11 cellular contexts compared by ENCODE assay signal in genomic region chr20:62916703-62917476, GRCh38. TPM values are rescaled to one million over a fixed set of nuclear protein-coding genes. Genes with fewer than 3 reads are reported as not detected.
DNase-seq lines count a peak whose midpoint lies in the region; ATAC-seq lines count a peak whose summit lies in the region.
"Had no signal": no experiment of that assay in that cellular context is flagged by ENCODE, and none has a peak within 500 bp of the region (broad histone marks: within the 10 kb centered on the region; RNA-seq: fewer than 3 reads in every experiment).

No MANE protein-coding gene starts in this region.

- peaks cover 61% of the 10 kb centered on the region for H3K36me3 Mint-ChIP-seq in activated T-cell treated with anti-CD3 and anti-CD28 coated beads, Interleukin-2, amount 50 U/mL, for 24 hours (ENCODE audit: low read depth)
- peaks cover 11% of the 10 kb centered on the region for H3K36me3 Mint-ChIP-seq in activated CD4-positive, alpha-beta memory T cell treated with anti-CD3 and anti-CD28 coated beads for 36 hours
- peaks cover 65% of the 10 kb centered on the region for H3K36me3 Mint-ChIP-seq in stimulated activated effector memory CD8-positive, alpha-beta T cell treated with anti-CD3 and anti-CD28 coated beads, Interleukin-12 subunit alpha, Interleukin-12 subunit beta, amount 100 ng/mL, for 72 hours

- H3K9me3 Mint-ChIP-seq in activated T-cell treated with anti-CD3 and anti-CD28 coated beads, Interleukin-2, amount 50 U/mL, for 24 hours: no peaks in the 10 kb centered on the region
- H3K9me3 Mint-ChIP-seq in activated CD4-positive, alpha-beta memory T cell treated with anti-CD3 and anti-CD28 coated beads for 36 hours: no peaks in the 10 kb centered on the region
- H3K9me3 Mint-ChIP-seq in stimulated activated effector memory CD8-positive, alpha-beta T cell treated with anti-CD3 and anti-CD28 coated beads, Interleukin-12 subunit alpha, Interleukin-12 subunit beta, amount 100 ng/mL, for 72 hours: no peaks in the 10 kb centered on the region

- H3K27ac Mint-ChIP-seq in activated T-cell treated with anti-CD3 and anti-CD28 coated beads, Interleukin-2, amount 50 U/mL, for 24 hours: peak overlapping the region; percentile 91
- peak overlapping the region; percentile 74 for H3K27ac Mint-ChIP-seq in activated CD4-positive, alpha-beta memory T cell treated with anti-CD3 and anti-CD28 coated beads for 36 hours
- no peak overlapping the region for H3K27ac Mint-ChIP-seq in stimulated activated effector memory CD8-positive, alpha-beta T cell treated with anti-CD3 and anti-CD28 coated beads, Interleukin-12 subunit alpha, Interleukin-12 subunit beta, amount 100 ng/mL, for 72 hours

- DNase-seq in activated T-cell treated with anti-CD3 and anti-CD28 coated beads, Interleukin-2, amount 50 U/mL, for 24 hours: no peak
- DNase-seq in activated T-cell treated with anti-CD3 and anti-CD28 coated beads, Interleukin-2, amount 50 U/mL, for 1 hour: no peak
- DNase-seq in activated CD4-positive, alpha-beta memory T cell treated with anti-CD3 and anti-CD28 coated beads for 36 hours: no peak
- no peak for DNase-seq in stimulated activated effector memory CD8-positive, alpha-beta T cell treated with anti-CD3 and anti-CD28 coated beads, Interleukin-12 subunit alpha, Interleukin-12 subunit beta, amount 100 ng/mL, for 72 hours (ENCODE audit: low spot score in 2 of 2)
- DNase-seq in AML-193 (lab: John Stamatoyannopoulos, UW) (no peak), NCI-H510A treated with DMSO at 0.1 percent for 48 hours (lab: John Stamatoyannopoulos, UW) (no peak)
- DNase-seq: H7, heart left ventricle, NCI-H1417 had no signal

- peak overlapping the region; percentile 18 for H3K4me3 Mint-ChIP-seq in activated T-cell treated with anti-CD3 and anti-CD28 coated beads, Interleukin-2, amount 50 U/mL, for 24 hours
- peak overlapping the region; percentile 7 for H3K4me3 Mint-ChIP-seq in activated CD4-positive, alpha-beta memory T cell treated with anti-CD3 and anti-CD28 coated beads for 36 hours
- H3K4me3 Mint-ChIP-seq in stimulated activated effector memory CD8-positive, alpha-beta T cell treated with anti-CD3 and anti-CD28 coated beads, Interleukin-12 subunit alpha, Interleukin-12 subunit beta, amount 100 ng/mL, for 72 hours: peak overlapping the region; percentile 19

- intact Hi-C loops in activated CD4-positive, alpha-beta memory T cell treated with anti-CD3 and anti-CD28 coated beads for 36 hours (cut with micrococcal nuclease): no loop called here

- no peaks in the 10 kb centered on the region for H3K9me3 ChIP-seq in iPS-15b (ENCODE audit: control insufficient read depth, insufficient read depth, low read length)
- H3K9me3 ChIP-seq: heart left ventricle had no signal

- peak overlapping the region; percentile 21 for H3K4me3 ChIP-seq in iPS-15b (ENCODE audit: low read depth, low read length)
- H3K4me3 ChIP-seq: heart left ventricle had no signal

- H3K9ac ChIP-seq in iPS-15b (ENCODE audit: low read depth, low read length): no peak overlapping the region

- H3K27me3 ChIP-seq in iPS-15b (ENCODE audit: control insufficient read depth, insufficient read depth, low read length): no peaks in the 10 kb centered on the region
- H3K27me3 ChIP-seq: heart left ventricle had no signal

- peaks cover 82% of the 10 kb centered on the region for H3K4me1 Mint-ChIP-seq in activated T-cell treated with anti-CD3 and anti-CD28 coated beads, Interleukin-2, amount 50 U/mL, for 24 hours (ENCODE audit: low read depth)
- H3K4me1 Mint-ChIP-seq in activated CD4-positive, alpha-beta memory T cell treated with anti-CD3 and anti-CD28 coated beads for 36 hours (ENCODE audit: low read depth): peaks cover 70% of the 10 kb centered on the region
- H3K4me1 Mint-ChIP-seq in stimulated activated effector memory CD8-positive, alpha-beta T cell treated with anti-CD3 and anti-CD28 coated beads, Interleukin-12 subunit alpha, Interleukin-12 subunit beta, amount 100 ng/mL, for 72 hours: peaks cover 71% of the 10 kb centered on the region

- H3K27me3 Mint-ChIP-seq in activated T-cell treated with anti-CD3 and anti-CD28 coated beads, Interleukin-2, amount 50 U/mL, for 24 hours: no peaks in the 10 kb centered on the region
- H3K27me3 Mint-ChIP-seq in activated CD4-positive, alpha-beta memory T cell treated with anti-CD3 and anti-CD28 coated beads for 36 hours: no peaks in the 10 kb centered on the region

- ATAC-seq in stimulated activated effector memory CD8-positive, alpha-beta T cell treated with anti-CD3 and anti-CD28 coated beads, Interleukin-12 subunit alpha, Interleukin-12 subunit beta, amount 100 ng/mL, for 72 hours: no peak
- ATAC-seq in GM19328 (IDR thresholded peaks at IDR 0.05; ENCODE audit: unreplicated experiment): no peak
- ATAC-seq: heart left ventricle had no signal

- CTCF ChIA-PET in activated CD4-positive, alpha-beta memory T cell treated with anti-CD3 and anti-CD28 coated beads for 36 hours (lab: Charles Lee): interaction anchor here (0.7 to 10.9 kb wide), 6 partner anchors 9 to 92 kb away, joined by 3 to 127 read pairs (median 6); partner anchors contain the start of gene DIDO1

- POLR2A ChIA-PET in activated CD4-positive, alpha-beta memory T cell treated with anti-CD3 and anti-CD28 coated beads for 36 hours (lab: Charles Lee): interaction anchor here (1.5 to 3.3 kb wide), 2 partner anchors 8 to 18 kb away, joined by 5 to 14 read pairs; no protein-coding TSS in a partner anchor

- H3K36me3 ChIP-seq in iPS-15b (ENCODE audit: control insufficient read depth, insufficient read depth, low read length): peaks cover 4% of the 10 kb centered on the region

- H3K4me1 ChIP-seq in iPS-15b (ENCODE audit: control insufficient read depth, insufficient read depth, low read length): peaks cover 50% of the 10 kb centered on the region

RNA-seq across cellular contexts. Expression of gene DIDO1, which starts 9.4 kb away (rescaled TPM):
- total RNA-seq in activated CD4-positive, alpha-beta memory T cell treated with anti-CD3 and anti-CD28 coated beads for 36 hours: 10 to 100 TPM; 46.6 to 48.4 TPM

RNA-seq across cellular contexts. Expression of gene GID8, which starts 21.1 kb away (rescaled TPM):
- total RNA-seq in activated CD4-positive, alpha-beta memory T cell treated with anti-CD3 and anti-CD28 coated beads for 36 hours: 10 to 100 TPM; 33.9 to 34.8 TPM

RNA-seq across cellular contexts. Expression of gene SLC17A9, which starts 35.6 kb away (rescaled TPM):
- 1 to 10 TPM; 9.5 to 9.7 TPM for total RNA-seq in activated CD4-positive, alpha-beta memory T cell treated with anti-CD3 and anti-CD28 coated beads for 36 hours

RNA-seq across cellular contexts. Expression of gene TCFL5, which starts 55.3 kb away (rescaled TPM):
- 1 to 10 TPM; 4.7 to 5.0 TPM for total RNA-seq in activated CD4-positive, alpha-beta memory T cell treated with anti-CD3 and anti-CD28 coated beads for 36 hours
